Comparison of ENCODE assay signal across 2 cellular contexts in the genomic region with DNA sequence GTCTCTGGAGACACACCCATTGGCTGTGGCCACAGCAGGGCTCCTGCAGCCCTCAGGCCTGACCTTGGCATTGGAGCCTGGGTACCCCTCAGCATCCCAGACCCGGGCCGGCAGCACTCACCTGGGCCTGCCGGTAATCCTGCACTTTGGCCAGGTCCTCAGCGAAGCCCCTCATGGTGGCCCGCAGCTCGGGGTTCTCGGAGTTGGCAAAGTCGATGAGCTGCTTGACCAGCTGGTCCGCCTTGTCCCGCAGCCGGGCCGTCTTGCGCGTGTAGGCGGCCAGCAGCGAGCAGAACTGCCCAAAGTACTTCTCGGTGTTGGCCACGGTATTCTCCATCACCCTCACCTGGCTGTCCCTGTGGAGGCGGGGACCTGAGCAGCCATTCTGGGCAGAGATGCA.
TF ChIP-seq lines count a peak whose summit lies in the region.

No MANE protein-coding gene starts in this region.

TF ChIP-seq in HepG2, 621 proteins besides CTCF, POLR2A, EP300 and RAD21:
- TF ChIP-seq ZNF768 (CRISPR knock-in tag; IDR thresholded peaks at IDR 0.05) (peak; percentile 10; the same call in 1 of the 2 replicates), ZNF780A (CRISPR knock-in tag; IDR thresholded peaks at IDR 0.05) (no peak), HOXD1 (CRISPR knock-in tag; IDR thresholded peaks at IDR 0.05) (no peak)
TF ChIP-seq in HepG2: peak in this region for 1.

TF ChIP-seq in IMR-90, 13 proteins besides CTCF, POLR2A, EP300 and RAD21:
- TF ChIP-seq MAZ (IDR thresholded peaks at IDR 0.05; ENCODE audit: borderline replicate concordance, low read depth, low read length), result no peak
- TF ChIP-seq CEBPB (IDR thresholded peaks at IDR 0.05; ENCODE audit: low read depth, low read length), result no peak
- no peak for TF ChIP-seq CHD1 (IDR thresholded peaks at IDR 0.05; ENCODE audit: low read depth, low read length)
- TF ChIP-seq MAFK (IDR thresholded peaks at IDR 0.05; ENCODE audit: low read depth, low read length), result no peak
- TF ChIP-seq NFE2L2 (IDR thresholded peaks at IDR 0.05; ENCODE audit: low read depth, low read length), result no peak
- TF ChIP-seq MXI1 (IDR thresholded peaks at IDR 0.05; ENCODE audit: borderline replicate concordance, low read depth, low read length), result no peak
- no peak for TF ChIP-seq SMC3 (IDR thresholded peaks at IDR 0.05; ENCODE audit: low read depth, low read length)
- no peak for TF ChIP-seq FOS (IDR thresholded peaks at IDR 0.05; ENCODE audit: low read depth, low read length)
TF ChIP-seq in IMR-90: peak in this region for 0.
